In genomic region chr1:42720868-42721267, GRCh38 we compare ENCODE assay signal across 18 cellular contexts. TPM values are rescaled to one million over a fixed set of nuclear protein-coding genes. Genes with fewer than 3 reads are reported as not detected.
DNase-seq lines count a peak whose midpoint lies in the region; ATAC-seq, FAIRE-seq and TF ChIP-seq lines count a peak whose summit lies in the region.
"Had no signal": no experiment of that assay in that cellular context is flagged by ENCODE, and none has a peak within 500 bp of the region (broad histone marks: within the 10 kb centered on the region; RNA-seq: fewer than 3 reads in every experiment).

No MANE protein-coding gene starts in this region.

- H3K4me1 ChIP-seq in GM23338 (ENCODE audit: insufficient read depth) = 0 out of 2 replicates have a peak, but pooled peaks cover 4% of the 10 kb centered on the region
- H3K4me1 ChIP-seq in mucosa of descending colon (ENCODE audit: low read depth) = no peaks in the 10 kb centered on the region
- no peaks in the 10 kb centered on the region for H3K4me1 ChIP-seq in right cardiac atrium (ENCODE audit: control insufficient read depth, insufficient read depth, low read length)
- H3K4me1 ChIP-seq: A549 had no signal

- no peaks in the 10 kb centered on the region; the same call in 2 of the 3 replicates for H3K9me3 Mint-ChIP-seq in GM23338

- H3K36me3 ChIP-seq in GM23338 (ENCODE audit: insufficient read depth) (no peaks in the 10 kb centered on the region), mucosa of descending colon (ENCODE audit: low read depth) (no peaks in the 10 kb centered on the region)

- H3K4me1 Mint-ChIP-seq in GM23338 = no peaks in the 10 kb centered on the region
- H3K4me1 Mint-ChIP-seq: CD14-positive monocyte had no signal

- H3K4me2 ChIP-seq in GM23338 = no peak overlapping the region
- H3K4me2 ChIP-seq: A549 had no signal

- H3K27me3 Mint-ChIP-seq in GM23338 (ENCODE audit: insufficient read depth, low read depth, poor library complexity) = peaks cover 5% of the 10 kb centered on the region

- ATAC-seq in GM23338 = peak; percentile 43
- peak; percentile 45 for ATAC-seq in mucosa of descending colon
- no peak for ATAC-seq in right cardiac atrium
- ATAC-seq in GM21367 (IDR thresholded peaks at IDR 0.05; ENCODE audit: unreplicated experiment) = no peak
- ATAC-seq: A549 had no signal

- 93% methylated on average over 1 of the region's 1 CpG for WGBS in right cardiac atrium

- H3K36me3 Mint-ChIP-seq in GM23338 (ENCODE audit: low read depth) = no peaks in the 10 kb centered on the region

- 0 out of 2 replicates have a peak, but pooled peaks cover 9% of the 10 kb centered on the region for H3F3A ChIP-seq in GM23338 (replicated peaks; ENCODE audit: low read depth)

- no peak for DNase-seq in GM23338 (ENCODE audit: low spot score)
- no peak for DNase-seq in mucosa of descending colon
- no peak for DNase-seq in putamen (ENCODE audit: low spot score)
- DNase-seq in right cardiac atrium = no peak
- DNase-seq in T-helper 9 cell = no peak
- DNase-seq: GF-D8, GM23248, NCI-H146, NCI-H2081 treated with DMSO at 0.1 percent for 48 hours, NCI-H226, NCI-H69 had no signal

- intact Hi-C loops in mucosa of descending colon (cut with DNase I, micrococcal nuclease) (no loop called here), right cardiac atrium (cut with DNase I) (no loop called here)

- peak overlapping the region; percentile 7; the same call in 1 of the 2 replicates for H3K27ac ChIP-seq in 22Rv1
- H3K27ac ChIP-seq in GM23338 (ENCODE audit: low read depth) = no peak overlapping the region
- H3K27ac ChIP-seq in right cardiac atrium (ENCODE audit: low read length) = no peak overlapping the region
- H3K27ac ChIP-seq: A549, GM23248 had no signal

- FAIRE-seq in islet of Langerhans (lab: Jason Lieb, UNC) = peak; percentile 47
- FAIRE-seq: A549, D721Med had no signal

- H3K27me3 ChIP-seq in GM23338 (ENCODE audit: insufficient read depth) (no peaks in the 10 kb centered on the region), right cardiac atrium (ENCODE audit: control insufficient read depth, insufficient read depth) (no peaks in the 10 kb centered on the region)

- no peaks in the 10 kb centered on the region for H3K9me2 ChIP-seq in GM23338 (ENCODE audit: insufficient read depth)

- H3K27ac Mint-ChIP-seq in GM23338 = no peak overlapping the region
- H3K27ac Mint-ChIP-seq: CD14-positive monocyte had no signal

- TF ChIP-seq CTCF in 22Rv1 (IDR thresholded peaks at IDR 0.05) = no peak
- no peak for TF ChIP-seq CTCF in GM23338 (conservative IDR thresholded peaks at IDR 0.05; ENCODE audit: low read depth in 2 of 2)
- no peak for TF ChIP-seq CTCF in mucosa of descending colon (IDR thresholded peaks at IDR 0.05)

- H3K9me3 ChIP-seq in mucosa of descending colon = no peaks in the 10 kb centered on the region
- H3K9me3 ChIP-seq in right cardiac atrium (ENCODE audit: control insufficient read depth, low read length) = no peaks in the 10 kb centered on the region
- H3K9me3 ChIP-seq: A549 had no signal

- no peak overlapping the region for H3K4me3 ChIP-seq in GM23338
- no peak overlapping the region for H3K4me3 ChIP-seq in mucosa of descending colon
- H3K4me3 ChIP-seq in right cardiac atrium (ENCODE audit: low read length) = no peak overlapping the region
- H3K4me3 ChIP-seq: A549, GM23248 had no signal

- no peak overlapping the region for H3K4me3 Mint-ChIP-seq in GM23338
- H3K4me3 Mint-ChIP-seq: CD14-positive monocyte had no signal

- no peak overlapping the region for H2AFZ ChIP-seq in GM23338
- H2AFZ ChIP-seq: GM23248 had no signal

- no peaks in the 10 kb centered on the region for H3K79me2 ChIP-seq in GM23338 (replicated peaks; ENCODE audit: insufficient read depth)

- peaks cover 8% of the 10 kb centered on the region; the same call in 1 of the 2 replicates for H4K20me1 ChIP-seq in GM23338 (replicated peaks; ENCODE audit: insufficient read depth)

TF ChIP-seq in GM23338, 12 proteins besides CTCF, POLR2A, EP300 and RAD21:
- TF ChIP-seq EZH2phosphoT487 (IDR thresholded peaks at IDR 0.05; ENCODE audit: unreplicated experiment) (no peak), REST (IDR thresholded peaks at IDR 0.05; ENCODE audit: unreplicated experiment) (no peak)

RNA-seq across cellular contexts. Expression of gene CLDN19, which starts 19.2 kb away (rescaled TPM):
- total RNA-seq in GM23338 (2014; rRNA removed; shearing (Covaris generic)) = 10.8 and 12.8 TPM in 2 replicates
- polyA plus RNA-seq in GM23338 (2016; fragmentation: Nextera tagmentation; extraction: Ambion mirVana) (2.3 and 2.6 TPM in 2 replicates), right cardiac atrium (0.79 TPM)
- total RNA-seq in mucosa of descending colon (under 1 TPM in 1 of 3 donors, not detected in 2; 0.09 TPM), right cardiac atrium (not detected)
- total RNA-seq: GM23248, HT1080 had no signal
- polyA plus RNA-seq: CD14-positive monocyte, GM23248 had no signal

RNA-seq across cellular contexts. Expression of gene YBX1, which starts 38.6 kb away (rescaled TPM):
- total RNA-seq in GM23338 (2014; rRNA removed; shearing (Covaris generic)) = 1,206 and 1,282 TPM in 2 replicates
- polyA plus RNA-seq in GM23338 (2016; fragmentation: Nextera tagmentation; extraction: Ambion mirVana) (1,441 and 1,488 TPM in 2 replicates), right cardiac atrium (993 TPM)
- total RNA-seq in mucosa of descending colon (100 to 1,000 TPM; 377 to 521 (median 511) TPM), right cardiac atrium (100 to 1,000 TPM; 816 to 882 (median 837) TPM)

RNA-seq across cellular contexts. Expression of gene P3H1, which starts 46.0 kb away (rescaled TPM):
- total RNA-seq in GM23338 (2014; rRNA removed; shearing (Covaris generic)) = 67.1 and 75.1 TPM in 2 replicates
- polyA plus RNA-seq in GM23338 (2016; fragmentation: Nextera tagmentation; extraction: Ambion mirVana) = 50.5 and 51.1 TPM in 2 replicates
- 10 to 100 TPM in 2 of 3 donors, 1 to 10 TPM in 1; 8.0 to 20.0 (median 14.5) TPM for total RNA-seq in mucosa of descending colon
- total RNA-seq in right cardiac atrium = 10 to 100 TPM; 12.8 to 17.8 (median 15.3) TPM
- polyA plus RNA-seq in right cardiac atrium = 11.1 TPM

RNA-seq across cellular contexts. Expression of gene C1orf50, which starts 46.2 kb away (rescaled TPM):
- total RNA-seq in GM23338 (2014; rRNA removed; shearing (Covaris generic)) = 3.3 and 4.4 TPM in 2 replicates
- polyA plus RNA-seq in GM23338 (2016; fragmentation: Nextera tagmentation; extraction: Ambion mirVana) = 4.7 and 5.0 TPM in 2 replicates
- total RNA-seq in mucosa of descending colon = 1 to 10 TPM; 4.4 to 9.8 (median 7.1) TPM
- total RNA-seq in right cardiac atrium = 10 to 100 TPM in 1 of 4 donors, 1 to 10 TPM in 3; 5.9 to 11.3 (median 7.5) TPM
- 3.8 TPM for polyA plus RNA-seq in right cardiac atrium

Comparison
In these comparisons a context has a peak if more than half of its experiments do, and no peak if none do; other contexts are left out.
1. ATAC-seq: peak in GM23338 (single experiment) and mucosa of descending colon (single experiment); none in right cardiac atrium (0 of 2) and GM21367 (single experiment).
2. RNA of gene CLDN19, which starts 19.2 kb away (total RNA-seq): 10.8 to 12.8 TPM in GM23338; 0.09 TPM in mucosa of descending colon and not detected in right cardiac atrium; every median in the first group is over 10 times any median in the second.